ENCODE assay signal across 31 cellular contexts in genomic region chr10:128537888-128538287, GRCh38.
DNase-seq lines count a peak whose midpoint lies in the region; ATAC-seq, FAIRE-seq and TF ChIP-seq lines count a peak whose summit lies in the region.
"Had no signal": no experiment of that assay in that cellular context is flagged by ENCODE, and none has a peak within 500 bp of the region (broad histone marks: within the 10 kb centered on the region; RNA-seq: fewer than 3 reads in every experiment).

No MANE protein-coding gene starts in this region.

- H3K4me2 ChIP-seq in HepG2 (ENCODE audit: low read depth, low read length), result no peak overlapping the region

- intact Hi-C loops in vagina (cut with DNase I) (no loop called here), HepG2 (cut with micrococcal nuclease; ENCODE audit: unreplicated experiment) (no loop called here)

- POLR2A ChIA-PET in WTC11 (lab: Charles Lee) (no interaction called here), HepG2 (lab: Yijun Ruan, JAX) (no interaction called here)

- H3K27ac Mint-ChIP-seq in WTC11 (peak overlapping the region; percentile 72), nephron (peak overlapping the region; percentile 49 to 74 (median 66))
- H3K27ac Mint-ChIP-seq: activated CD4-positive, alpha-beta memory T cell treated with anti-CD3 and anti-CD28 coated beads for 36 hours; H9; natural killer cell; stimulated activated effector memory CD8-positive, alpha-beta T cell treated with anti-CD3 and anti-CD28 coated beads, Interleukin-12 subunit alpha, Interleukin-12 subunit beta, amount 100 ng/mL, for 72 hours; T-helper 2 cell treated with Interferon-gamma antibody and Interleukin-4, amounts not matched to agents 5 μg/mL and 100 μg/mL, for 36 hours had no signal

- peak overlapping the region; percentile 32; the same call in 1 of the 2 replicates for H3K4me3 Mint-ChIP-seq in WTC11
- peak overlapping the region in 1 of 3 experiments; percentile 8 for H3K4me3 Mint-ChIP-seq in nephron
- H3K4me3 Mint-ChIP-seq: activated CD4-positive, alpha-beta memory T cell treated with anti-CD3 and anti-CD28 coated beads for 36 hours; central memory CD8-positive, alpha-beta T cell; natural killer cell; stimulated activated effector memory CD8-positive, alpha-beta T cell treated with anti-CD3 and anti-CD28 coated beads, Interleukin-12 subunit alpha, Interleukin-12 subunit beta, amount 100 ng/mL, for 72 hours; T-helper 2 cell treated with Interferon-gamma antibody and Interleukin-4, amounts not matched to agents 5 μg/mL and 100 μg/mL, for 36 hours had no signal

- H3K9me3 Mint-ChIP-seq in WTC11 (peaks cover 3% of the 10 kb centered on the region; the same call in 1 of the 2 replicates), nephron (no peaks in the 10 kb centered on the region)
- H3K9me3 Mint-ChIP-seq: activated CD4-positive, alpha-beta memory T cell treated with anti-CD3 and anti-CD28 coated beads for 36 hours; central memory CD8-positive, alpha-beta T cell; natural killer cell; stimulated activated effector memory CD8-positive, alpha-beta T cell treated with anti-CD3 and anti-CD28 coated beads, Interleukin-12 subunit alpha, Interleukin-12 subunit beta, amount 100 ng/mL, for 72 hours; T-helper 2 cell treated with Interferon-gamma antibody and Interleukin-4, amounts not matched to agents 5 μg/mL and 100 μg/mL, for 36 hours had no signal

- BruUV-seq in HepG2 (replicated peaks; lab: Mats Ljungman, UMichigan), result no TSS peak

- H3K4me1 ChIP-seq in vagina (peaks cover 6% of the 10 kb centered on the region), HepG2 (ENCODE audit: insufficient read depth, low read length) (no peaks in the 10 kb centered on the region)

- TF ChIP-seq EP300 in HepG2 (IDR thresholded peaks at IDR 0.05; ENCODE audit: low read depth in 2 of 2, low read length in 2 of 2) (no peak), HepG2 (CRISPR knock-in tag; IDR thresholded peaks at IDR 0.05; ENCODE audit: borderline replicate concordance) (no peak)

- H3K36me3 ChIP-seq in vagina (no peaks in the 10 kb centered on the region), HepG2 (replicated peaks in 1 of 2; ENCODE audit: control insufficient read depth in 1 of 2, insufficient read depth in 2 of 2, low read length in 2 of 2) (no peaks in the 10 kb centered on the region)
- H3K36me3 ChIP-seq: transverse colon had no signal

- no peaks in the 10 kb centered on the region for H3K79me2 ChIP-seq in HepG2 (ENCODE audit: insufficient read depth, low read length)

- H4K20me1 ChIP-seq in HepG2 (ENCODE audit: insufficient read depth, low read length), result no peaks in the 10 kb centered on the region

- peaks cover 81% of the 10 kb centered on the region for H3K4me1 Mint-ChIP-seq in WTC11
- peaks cover 54% of the 10 kb centered on the region for H3K4me1 Mint-ChIP-seq in nephron
- H3K4me1 Mint-ChIP-seq: central memory CD8-positive, alpha-beta T cell; natural killer cell; stimulated activated effector memory CD8-positive, alpha-beta T cell treated with anti-CD3 and anti-CD28 coated beads, Interleukin-12 subunit alpha, Interleukin-12 subunit beta, amount 100 ng/mL, for 72 hours had no signal

- no peak overlapping the region for H3K4me3 ChIP-seq in vagina
- H3K4me3 ChIP-seq in HepG2 (replicated peaks in 1 of 3; ENCODE audit: insufficient read depth in 1 of 3, low read depth in 2 of 3, low read length in 3 of 3), result no peak overlapping the region
- H3K4me3 ChIP-seq: mucosa of descending colon, transverse colon had no signal

- ATAC-seq in WTC11 (no peak), HepG2 (no peak)
- ATAC-seq: left colon; mucosa of descending colon; natural killer cell; Right ventricle myocardium inferior; stimulated activated effector memory CD8-positive, alpha-beta T cell treated with anti-CD3 and anti-CD28 coated beads, Interleukin-12 subunit alpha, Interleukin-12 subunit beta, amount 100 ng/mL, for 72 hours had no signal

- TF ChIP-seq POLR2A in vagina (IDR thresholded peaks at IDR 0.05) (no peak), HepG2 (IDR thresholded peaks at IDR 0.05; ENCODE audit: insufficient read depth in 1 of 2, low read depth in 2 of 2, low read length in 2 of 2) (no peak)

- peaks cover 4% of the 10 kb centered on the region for H3K27me3 ChIP-seq in vagina
- peaks cover 4 to 61% of the 10 kb centered on the region in 2 experiments; a peak in 4 of 5 replicates for H3K27me3 ChIP-seq in HepG2 (ENCODE audit: control insufficient read depth in 1 of 2, insufficient read depth in 2 of 2, low read length in 2 of 2)

- in situ Hi-C loops in KBM-7 (cut with MboI; ENCODE audit: low pct_unique_long_range_greater_than_20kb, low sequenced_read_pairs) (no loop called here), HepG2 (cut with HindIII; ENCODE audit: extremely low pct_ligation_motif_present, low pct_unique_long_range_greater_than_20kb) (loop anchor here (25.0 kb wide), 1 partner anchor 451 kb away; no protein-coding TSS in a partner anchor)

- TF ChIP-seq RAD21 in HepG2 (CRISPR knock-in tag; IDR thresholded peaks at IDR 0.05), result no peak

- WGBS in HepG2 (ENCODE audit: low lambda C conversion rate), result 5% methylated on average over 4 of the region's 4 CpGs

- no peak overlapping the region for H3K9ac ChIP-seq in HepG2 (ENCODE audit: insufficient read depth, low read depth, low read length)

- no peak overlapping the region for H3K27ac ChIP-seq in vagina
- H3K27ac ChIP-seq in HepG2 (ENCODE audit: extremely low read length, insufficient read depth, low read length), result no peak overlapping the region
- H3K27ac ChIP-seq: 22Rv1, HL-60, transverse colon had no signal

- FAIRE-seq in HepG2 (lab: Jason Lieb, UNC), result no peak

- peak; percentile 44 for DNase-seq in DMS 273 (lab: John Stamatoyannopoulos, UW; ENCODE audit: unreplicated experiment)
- DNase-seq in DMS 273 treated with DMSO at 0.1 percent for 48 hours (lab: John Stamatoyannopoulos, UW), result no peak
- DNase-seq in KBM-7, result peak; percentile 9
- no peak for DNase-seq in WTC11 (ENCODE audit: low spot score)
- DNase-seq in NOMO-1 treated with DMSO at 0.1 percent for 48 hours (lab: John Stamatoyannopoulos, UW; ENCODE audit: unreplicated experiment), result no peak
- no peak for DNase-seq in vagina (ENCODE audit: extremely low spot score in 2 of 2)
- DNase-seq in HepG2 (ENCODE audit: low spot score), result no peak
- DNase-seq: activated CD4-positive, alpha-beta memory T cell treated with anti-CD3 and anti-CD28 coated beads for 36 hours; activated CD4-positive, alpha-beta T cell treated with anti-CD3 and anti-CD28 coated beads for 1 hour; activated CD8-positive, alpha-beta memory T cell treated with anti-CD3 and anti-CD28 coated beads, Interleukin-2, amount 50 U/mL, for 4 hours; activated naive CD4-positive, alpha-beta T cell treated with Interleukin-2 at 50 U/mL for 16 hours; Calu3; EL; foreskin melanocyte; H9; left colon; mucosa of descending colon; natural killer cell; NCI-H1048; NCI-H187; NCI-H524 treated with DMSO at 0.1 percent for 48 hours; occipital lobe; stimulated activated CD4-positive, alpha-beta T cell treated with anti-CD3 and anti-CD28 coated beads, Interleukin-15, amount 100 ng/mL, for 24 hours; transverse colon had no signal

- H3K9me3 ChIP-seq in vagina (no peaks in the 10 kb centered on the region), HepG2 (ENCODE audit: low read length) (no peaks in the 10 kb centered on the region)
- H3K9me3 ChIP-seq: mucosa of descending colon, transverse colon had no signal

- no peaks in the 10 kb centered on the region for H3K36me3 Mint-ChIP-seq in WTC11
- H3K36me3 Mint-ChIP-seq in nephron (ENCODE audit: low read depth), result no peaks in the 10 kb centered on the region
- H3K36me3 Mint-ChIP-seq: activated CD4-positive, alpha-beta memory T cell treated with anti-CD3 and anti-CD28 coated beads for 36 hours; natural killer cell; stimulated activated effector memory CD8-positive, alpha-beta T cell treated with anti-CD3 and anti-CD28 coated beads, Interleukin-12 subunit alpha, Interleukin-12 subunit beta, amount 100 ng/mL, for 72 hours had no signal

- no peak overlapping the region for H2AFZ ChIP-seq in HepG2 (ENCODE audit: low read length)

- no peak for TF ChIP-seq CTCF in WTC11 (IDR thresholded peaks at IDR 0.05)
- TF ChIP-seq CTCF in nephron (IDR thresholded peaks at IDR 0.05; ENCODE audit: unreplicated experiment in 3 of 3), result no peak
- no peak for TF ChIP-seq CTCF in vagina (IDR thresholded peaks at IDR 0.05)
- no peak for TF ChIP-seq CTCF in HepG2 (CRISPR knock-in tag; IDR thresholded peaks at IDR 0.05)

- H3K27me3 Mint-ChIP-seq in WTC11 (ENCODE audit: low read depth) (peaks cover 5% of the 10 kb centered on the region), nephron (ENCODE audit: low read depth) (peaks cover 26% of the 10 kb centered on the region)

- CTCF ChIA-PET in WTC11 (lab: Charles Lee), result interaction anchor here (1.1 to 2.5 kb wide), 5 partner anchors 9 to 270 kb away, joined by 3 to 8 read pairs (median 5); no protein-coding TSS in a partner anchor
- CTCF ChIA-PET in HepG2 (lab: Yijun Ruan, JAX; ENCODE audit: low intra/inter-chr PET ratio, low total read pairs), result no interaction called here

TF ChIP-seq in WTC11, 78 proteins besides CTCF, POLR2A, EP300 and RAD21 (continues in another document):
- no peak for TF ChIP-seq HMGA2 (CRISPR knock-in tag; IDR thresholded peaks at IDR 0.05)

TF ChIP-seq in HepG2, 621 proteins besides CTCF, POLR2A, EP300 and RAD21:
- no peak for TF ChIP-seq ZNF619 (CRISPR knock-in tag; IDR thresholded peaks at IDR 0.05)
- TF ChIP-seq, protein P1, sequence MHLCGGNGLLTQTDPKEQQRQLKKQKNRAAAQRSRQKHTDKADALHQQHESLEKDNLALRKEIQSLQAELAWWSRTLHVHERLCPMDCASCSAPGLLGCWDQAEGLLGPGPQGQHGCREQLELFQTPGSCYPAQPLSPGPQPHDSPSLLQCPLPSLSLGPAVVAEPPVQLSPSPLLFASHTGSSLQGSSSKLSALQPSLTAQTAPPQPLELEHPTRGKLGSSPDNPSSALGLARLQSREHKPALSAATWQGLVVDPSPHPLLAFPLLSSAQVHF (CRISPR knock-in tag; IDR thresholded peaks at IDR 0.05), result no peak

Comparison
In these comparisons a context has a peak if more than half of its experiments do, and no peak if none do; other contexts are left out.
1. DNase-seq: peak in DMS 273 (single experiment) and KBM-7 (single experiment); none in DMS 273 treated with DMSO at 0.1 percent for 48 hours (single experiment), WTC11 (single experiment), NOMO-1 treated with DMSO at 0.1 percent for 48 hours (single experiment), vagina (0 of 2) and HepG2 (single experiment).